Comparison of ENCODE assay signal across 26 cellular contexts in genomic region chr9:95280745-95281144, GRCh38.
"Had no signal": no experiment of that assay in that cellular context is flagged by ENCODE, and none has a peak within 500 bp of the region (broad histone marks: within the 10 kb centered on the region; RNA-seq: fewer than 3 reads in every experiment).

No MANE protein-coding gene starts in this region.

- H3K9me3 ChIP-seq: pancreas, prostate gland, sigmoid colon had no signal

- H3K36me3 ChIP-seq: left ventricle myocardium inferior, pancreas, prostate gland, sigmoid colon, spleen, suprapubic skin, thoracic aorta, tibial artery, upper lobe of right lung had no signal

- H3K4me1 ChIP-seq: left ventricle myocardium inferior, prostate gland, spleen, suprapubic skin had no signal

- DNase-seq: hypothalamus; immature natural killer cell; left ventricle myocardium inferior; midbrain; mucosa of descending colon; naive thymus-derived CD4-positive, alpha-beta T cell; nucleus accumbens; pancreas; posterior cingulate gyrus; retina; right cardiac atrium; sigmoid colon; small intestine; spleen; stimulated activated CD4-positive, alpha-beta T cell treated with anti-CD3 and anti-CD28 coated beads, Interleukin-4, amount 100 ng/mL, for 24 hours; stimulated activated naive CD4-positive, alpha-beta T cell; tibial artery; trophoblast cell; upper lobe of right lung had no signal

- ATAC-seq: mucosa of descending colon; naive thymus-derived CD4-positive, alpha-beta T cell; natural killer cell treated with Interleukin-12 subunit alpha and Interleukin-12 subunit beta and Interleukin-15 and Interleukin-18, amount 100 ng/mL, for 72 hours; pancreas; right cardiac atrium; stimulated activated effector memory CD8-positive, alpha-beta T cell treated with anti-CD3 and anti-CD28 coated beads, Interleukin-12 subunit alpha, Interleukin-12 subunit beta, amount 100 ng/mL, for 72 hours; upper lobe of right lung had no signal

- FAIRE-seq: pancreas, small intestine, urothelium cell line had no signal

- H3K4me3 ChIP-seq: left ventricle myocardium inferior, lung, mucosa of descending colon, pancreas, prostate gland, sigmoid colon, spleen, suprapubic skin, thoracic aorta, tibial artery, upper lobe of right lung had no signal

- H3K27ac ChIP-seq: left ventricle myocardium inferior, pancreas, prostate gland, sigmoid colon, spleen, suprapubic skin, thoracic aorta, tibial artery, upper lobe of right lung had no signal

- H3K27me3 ChIP-seq: pancreas, sigmoid colon, spleen, suprapubic skin, tibial artery, upper lobe of right lung had no signal
